Comparison of ENCODE assay signal across 8 cellular contexts in genomic region chr11:20127671-20128527, GRCh38. TPM values are rescaled to one million over a fixed set of nuclear protein-coding genes. Genes with fewer than 3 reads are reported as not detected.
DNase-seq lines count a peak whose midpoint lies in the region; ATAC-seq lines count a peak whose summit lies in the region.

No MANE protein-coding gene starts in this region.

- DNase-seq in NCI-H524 (lab: John Stamatoyannopoulos, UW) (peak; percentile 46 to 66), NCI-H524 treated with DMSO at 0.1 percent for 48 hours (lab: John Stamatoyannopoulos, UW) (no peak), NCI-H526 (lab: John Stamatoyannopoulos, UW) (peak; percentile 44 to 87), dermis blood vessel endothelial cell (peak; percentile 87), lung microvascular endothelial cell (ENCODE audit: low read depth in 2 of 2) (peak; percentile 74 to 81)
- DNase-seq in activated CD4-positive, alpha-beta T cell treated with anti-CD3 and anti-CD28 coated beads, Interleukin-2, amount 50 U/mL, for 1 hour = peak; percentile 77
- DNase-seq in stimulated activated CD8-positive, alpha-beta memory T cell treated with anti-CD3 and anti-CD28 coated beads, Interleukin-15, amount 100 ng/mL, for 1 hour (ENCODE audit: low read depth) = peak; percentile 65

- peak; percentile 76 for ATAC-seq in HG03196 (IDR thresholded peaks at IDR 0.05; ENCODE audit: unreplicated experiment)

RNA-seq across cellular contexts. Expression of gene DBX1, which starts 32.4 kb away (rescaled TPM):
- total RNA-seq in dermis blood vessel endothelial cell = not detected in 2 replicates
- not detected in 2 replicates for total RNA-seq in lung microvascular endothelial cell
